In the genomic region with DNA sequence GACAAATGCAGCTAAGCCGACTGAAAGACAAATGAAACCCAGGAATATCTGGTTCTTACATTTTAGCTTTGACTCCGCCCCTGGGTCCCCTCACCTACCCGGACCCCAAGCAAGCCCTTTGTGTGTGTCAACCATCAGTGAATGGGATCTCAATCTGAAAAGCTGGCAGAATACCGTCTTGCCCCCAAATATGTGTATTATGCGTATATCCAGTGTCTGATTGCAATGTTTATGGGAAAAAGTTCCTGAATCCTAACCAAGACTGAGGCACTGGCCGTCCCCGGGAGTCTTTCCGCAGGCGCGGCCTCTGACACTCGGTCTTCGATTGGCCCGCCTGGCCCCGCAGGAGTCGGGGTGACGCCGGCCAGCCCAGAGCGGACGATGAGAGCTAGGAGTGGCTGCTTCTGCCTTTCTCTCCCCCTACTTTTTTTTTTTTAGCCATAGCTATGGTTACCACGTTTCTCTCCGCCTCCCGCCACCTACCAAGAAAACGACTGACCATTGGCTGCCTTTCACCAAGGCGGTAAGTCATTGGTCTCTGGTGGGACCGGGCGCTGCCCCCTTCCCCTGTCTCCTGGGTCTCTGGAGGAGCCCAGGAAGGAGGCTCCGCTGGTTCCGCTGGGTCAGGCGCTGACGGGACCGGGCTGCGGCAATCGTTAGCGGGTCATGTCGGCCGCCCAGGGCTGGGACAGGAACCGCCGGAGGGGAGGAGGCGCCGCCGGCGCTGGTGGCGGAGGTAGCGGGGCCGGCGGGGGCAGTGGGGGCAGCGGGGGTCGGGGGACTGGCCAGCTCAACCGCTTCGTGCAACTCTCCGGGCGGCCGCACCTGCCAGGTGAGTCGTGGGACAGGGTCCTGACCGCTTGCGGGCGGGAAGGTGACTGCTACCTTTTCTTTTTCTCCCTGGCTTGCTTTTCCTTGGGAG, we compare ENCODE assay signal across 8 cellular contexts. TPM values are rescaled to one million over a fixed set of nuclear protein-coding genes. Genes with fewer than 3 reads are reported as not detected.
A peak's percentile ranks its signal among the peaks of the same experiment; 100 is the strongest.
DNase-seq lines count a peak whose midpoint lies in the region; ATAC-seq, FAIRE-seq and TF ChIP-seq lines count a peak whose summit lies in the region.

A gene with protein sequence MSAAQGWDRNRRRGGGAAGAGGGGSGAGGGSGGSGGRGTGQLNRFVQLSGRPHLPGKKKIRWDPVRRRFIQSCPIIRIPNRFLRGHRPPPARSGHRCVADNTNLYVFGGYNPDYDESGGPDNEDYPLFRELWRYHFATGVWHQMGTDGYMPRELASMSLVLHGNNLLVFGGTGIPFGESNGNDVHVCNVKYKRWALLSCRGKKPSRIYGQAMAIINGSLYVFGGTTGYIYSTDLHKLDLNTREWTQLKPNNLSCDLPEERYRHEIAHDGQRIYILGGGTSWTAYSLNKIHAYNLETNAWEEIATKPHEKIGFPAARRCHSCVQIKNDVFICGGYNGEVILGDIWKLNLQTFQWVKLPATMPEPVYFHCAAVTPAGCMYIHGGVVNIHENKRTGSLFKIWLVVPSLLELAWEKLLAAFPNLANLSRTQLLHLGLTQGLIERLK (plus strand): TSS at position 557 of the 922 bp plus-strand sequence. CDS start 110 bp downstream, at position 667.

- H3K27me3 ChIP-seq in pancreas (no peaks in the 10 kb centered on the region), tibial artery (no peaks in the 10 kb centered on the region)

- peaks cover 43% of the 10 kb centered on the region for H3K4me1 Mint-ChIP-seq in activated naive CD8-positive, alpha-beta T cell treated with anti-CD3 and anti-CD28 coated beads, Interleukin-2, amount 50 U/mL, for 24 hours

- TF ChIP-seq CTCF in GM12865 (IDR thresholded peaks at IDR 0.05; ENCODE audit: insufficient read depth, low read depth, low read length, missing control alignments), result no peak
- no peak for TF ChIP-seq CTCF in pancreas (IDR thresholded peaks at IDR 0.05)
- TF ChIP-seq CTCF in tibial artery (IDR thresholded peaks at IDR 0.05), result no peak

- peak; percentile 78 for FAIRE-seq in pancreas (lab: Jason Lieb, UNC)

- H3K36me3 ChIP-seq in pancreas, result no peaks in the 10 kb centered on the region
- H3K36me3 ChIP-seq in tibial artery, result no peaks in the 10 kb centered on the region

- H3K27me3 Mint-ChIP-seq in activated naive CD8-positive, alpha-beta T cell treated with anti-CD3 and anti-CD28 coated beads, Interleukin-2, amount 50 U/mL, for 24 hours, result peaks cover 2% of the 10 kb centered on the region

- 0 to 1% methylated on average over 51 to 57 of the region's 57 CpGs for WGBS in pancreas, 2 donors

- H3K4me1 ChIP-seq in pancreas (peaks cover 0 to 24% (median 6%) of the 10 kb centered on the region in 3 donors), tibial artery (peaks cover 0 to 36% (median 26%) of the 10 kb centered on the region in 4 donors)

- DNase-seq in GM12865 (ENCODE audit: low read depth) (peak; percentile 99), NCI-H1417 treated with DMSO at 0.1 percent for 48 hours (lab: John Stamatoyannopoulos, UW) (peak; percentile 96), SW480 (ENCODE audit: low spot score) (peak; percentile 99), Right ventricle myocardium inferior (ENCODE audit: missing footprints) (peak; percentile 98), pancreas (peak; percentile 92 to 98 (median 96)), tibial artery (peak; percentile 98 to 99)
- peak; percentile 92 for DNase-seq in activated naive CD8-positive, alpha-beta T cell treated with anti-CD3 and anti-CD28 coated beads, Interleukin-2, amount 50 U/mL, for 24 hours

- peak within 1 kb of the TSS; percentile 81 for H3K27ac Mint-ChIP-seq in activated naive CD8-positive, alpha-beta T cell treated with anti-CD3 and anti-CD28 coated beads, Interleukin-2, amount 50 U/mL, for 24 hours

- no peaks in the 10 kb centered on the region for H3K9me3 Mint-ChIP-seq in activated naive CD8-positive, alpha-beta T cell treated with anti-CD3 and anti-CD28 coated beads, Interleukin-2, amount 50 U/mL, for 24 hours

- H3K9me3 ChIP-seq in pancreas (no peaks in the 10 kb centered on the region), tibial artery (no peaks in the 10 kb centered on the region)

- H3K27ac ChIP-seq in pancreas (peak within 1 kb of the TSS; percentile 78 to 95 (median 90)), tibial artery (peak within 1 kb of the TSS; percentile 89 to 94)

- intact Hi-C loops in Right ventricle myocardium inferior (cut with DNase I), result loop anchor here (5.0 to 10.0 kb wide), 4 partner anchors 137 to 762 kb away; a partner anchor contains a TSS
- intact Hi-C loops in pancreas (cut with DNase I), result no loop called here
- intact Hi-C loops in tibial artery (cut with DNase I; ENCODE audit: low total_unique reads), result no loop called here

- peak within 1 kb of the TSS; percentile 96 for H3K4me3 Mint-ChIP-seq in activated naive CD8-positive, alpha-beta T cell treated with anti-CD3 and anti-CD28 coated beads, Interleukin-2, amount 50 U/mL, for 24 hours

- ATAC-seq in HG02763 (IDR thresholded peaks at IDR 0.05; ENCODE audit: unreplicated experiment), result peak; percentile 97
- ATAC-seq in activated naive CD8-positive, alpha-beta T cell treated with anti-CD3 and anti-CD28 coated beads, Interleukin-2, amount 50 U/mL, for 24 hours, result peak; percentile 98
- ATAC-seq in Right ventricle myocardium inferior, result peak; percentile 98
- peak; percentile 94 to 98 (median 95) for ATAC-seq in pancreas

- H3K4me3 ChIP-seq in GM12865 (ENCODE audit: low read depth, low read length) (peak within 1 kb of the TSS; percentile 58), pancreas (peak within 1 kb of the TSS; percentile 89 to 94 (median 93)), tibial artery (peak within 1 kb of the TSS; percentile 96 to 99)

- H3K36me3 Mint-ChIP-seq in activated naive CD8-positive, alpha-beta T cell treated with anti-CD3 and anti-CD28 coated beads, Interleukin-2, amount 50 U/mL, for 24 hours (ENCODE audit: low read depth), result peaks cover 6% of the 10 kb centered on the region

RNA-seq across cellular contexts. Expression of the gene that starts here (rescaled TPM):
- total RNA-seq in Right ventricle myocardium inferior, result 27.6 TPM
- 10 to 100 TPM; 16.3 to 22.8 (median 21.2) TPM for total RNA-seq in pancreas
- 10 to 100 TPM in 1 of 2 donors, 1 to 10 TPM in 1; 5.8 to 11.3 TPM for polyA plus RNA-seq in pancreas

Comparison
In these comparisons a context has a peak if more than half of its experiments do, and no peak if none do; other contexts are left out.
1. Peak in every context shown above with its lines: DNase-seq, ATAC-seq, H3K4me3 ChIP-seq and H3K27ac ChIP-seq.